15 cellular contexts compared by ENCODE assay signal in the genomic region with DNA sequence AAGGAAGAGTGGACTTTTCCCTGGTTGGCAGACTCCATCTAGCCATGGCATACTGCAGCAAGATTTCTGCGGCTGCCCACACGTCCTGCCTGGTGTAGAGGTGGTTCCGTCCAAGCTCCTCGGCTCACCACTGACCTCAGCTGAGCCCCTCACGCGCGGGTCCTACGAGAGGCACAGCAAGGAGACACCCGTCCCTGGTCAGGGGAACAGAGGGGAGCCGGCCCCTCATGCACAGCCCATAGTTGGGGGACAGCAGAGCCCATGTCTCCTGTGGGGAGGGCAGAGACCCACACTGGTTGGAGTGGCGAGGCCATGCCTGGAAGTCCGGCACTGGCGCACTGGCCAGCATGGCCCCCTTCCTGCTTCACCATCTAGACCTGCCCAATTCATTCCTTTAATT.
DNase-seq lines count a peak whose midpoint lies in the region; ATAC-seq and TF ChIP-seq lines count a peak whose summit lies in the region.
"Had no signal": no experiment of that assay in that cellular context is flagged by ENCODE, and none has a peak within 500 bp of the region (broad histone marks: within the 10 kb centered on the region; RNA-seq: fewer than 3 reads in every experiment).

No MANE protein-coding gene starts in this region.

- no peak for ATAC-seq in stimulated activated memory B cell treated with anti-CD40 and anti-IgM and Interleukin-4, amounts not matched to agents 10 μg/mL and 1 μg/mL and 100 μg/mL, for 72 hours
- ATAC-seq in HG03520 (IDR thresholded peaks at IDR 0.05; ENCODE audit: unreplicated experiment): no peak
- ATAC-seq: CD8-positive, alpha-beta T cell had no signal

- peak overlapping the region; percentile 96 for H3K27ac ChIP-seq in VCaP
- no peak overlapping the region for H3K27ac ChIP-seq in suprapubic skin

- peaks cover 2% of the 10 kb centered on the region for H3K27me3 Mint-ChIP-seq in neural crest cell (ENCODE audit: low read depth)
- H3K27me3 Mint-ChIP-seq in stimulated activated memory B cell treated with anti-CD40 and anti-IgM and Interleukin-4, amounts not matched to agents 10 μg/mL and 1 μg/mL and 100 μg/mL, for 72 hours: peaks cover 35% of the 10 kb centered on the region

- H3K4me3 Mint-ChIP-seq in neural crest cell: no peak overlapping the region
- no peak overlapping the region for H3K4me3 Mint-ChIP-seq in stimulated activated memory B cell treated with anti-CD40 and anti-IgM and Interleukin-4, amounts not matched to agents 10 μg/mL and 1 μg/mL and 100 μg/mL, for 72 hours
- H3K4me3 Mint-ChIP-seq: B cell; CD8-positive, alpha-beta T cell had no signal

- H3K4me1 ChIP-seq in suprapubic skin: peaks cover 13% of the 10 kb centered on the region
- H3K4me1 ChIP-seq: HAP-1 had no signal

- TF ChIP-seq CTCF in VCaP (conservative IDR thresholded peaks at IDR 0.05): no peak
- TF ChIP-seq CTCF in neural crest cell (conservative IDR thresholded peaks at IDR 0.05): no peak
- no peak for TF ChIP-seq CTCF in suprapubic skin (IDR thresholded peaks at IDR 0.05)

- peak overlapping the region; percentile 50 for H3K27ac Mint-ChIP-seq in neural crest cell (ENCODE audit: unreplicated experiment)
- H3K27ac Mint-ChIP-seq in stimulated activated memory B cell treated with anti-CD40 and anti-IgM and Interleukin-4, amounts not matched to agents 10 μg/mL and 1 μg/mL and 100 μg/mL, for 72 hours: no peak overlapping the region
- H3K27ac Mint-ChIP-seq: B cell; CD8-positive, alpha-beta T cell had no signal

- H3K36me3 ChIP-seq in suprapubic skin: no peaks in the 10 kb centered on the region
- H3K36me3 ChIP-seq: HAP-1 had no signal

- no peaks in the 10 kb centered on the region for H3K9me3 ChIP-seq in suprapubic skin
- H3K9me3 ChIP-seq: HAP-1 had no signal

- peaks cover 4% of the 10 kb centered on the region for H3K27me3 ChIP-seq in suprapubic skin

- no peaks in the 10 kb centered on the region for H3K9me3 Mint-ChIP-seq in neural crest cell
- H3K9me3 Mint-ChIP-seq in stimulated activated memory B cell treated with anti-CD40 and anti-IgM and Interleukin-4, amounts not matched to agents 10 μg/mL and 1 μg/mL and 100 μg/mL, for 72 hours: peaks cover 2% of the 10 kb centered on the region

- TF ChIP-seq EP300 in suprapubic skin (IDR thresholded peaks at IDR 0.05): no peak

- H3K36me3 Mint-ChIP-seq in neural crest cell (ENCODE audit: low read depth): no peaks in the 10 kb centered on the region
- no peaks in the 10 kb centered on the region for H3K36me3 Mint-ChIP-seq in stimulated activated memory B cell treated with anti-CD40 and anti-IgM and Interleukin-4, amounts not matched to agents 10 μg/mL and 1 μg/mL and 100 μg/mL, for 72 hours
- H3K36me3 Mint-ChIP-seq: CD8-positive, alpha-beta T cell had no signal

- TF ChIP-seq POLR2A in suprapubic skin (IDR thresholded peaks at IDR 0.05): no peak

- H3K4me1 Mint-ChIP-seq in neural crest cell: no peaks in the 10 kb centered on the region
- no peaks in the 10 kb centered on the region for H3K4me1 Mint-ChIP-seq in stimulated activated memory B cell treated with anti-CD40 and anti-IgM and Interleukin-4, amounts not matched to agents 10 μg/mL and 1 μg/mL and 100 μg/mL, for 72 hours
- H3K4me1 Mint-ChIP-seq: B cell had no signal

- DNase-seq in ecto neural progenitor cell (ENCODE audit: low spot score): peak; percentile 37
- DNase-seq in neural crest cell (ENCODE audit: low read depth, low spot score): no peak
- DNase-seq in suprapubic skin (ENCODE audit: low spot score in 2 of 2): peak; percentile 48 to 65
- DNase-seq in stimulated activated CD4-positive, alpha-beta T cell treated with anti-CD3 and anti-CD28 coated beads, Interleukin-4, amount 100 ng/mL, for 4 hours: no peak
- DNase-seq: CD8-positive, alpha-beta T cell; DMS79; NCI-H1417; NCI-H187 treated with DMSO at 0.1 percent for 48 hours; NCI-H526 treated with DMSO at 0.1 percent for 48 hours; SHP77 treated with DMSO at 0.1 percent for 48 hours had no signal

- no peak overlapping the region for H3K4me3 ChIP-seq in suprapubic skin
- H3K4me3 ChIP-seq: HAP-1 had no signal

- WGBS in suprapubic skin: 93% methylated on average over 13 of the region's 13 CpGs

Comparison
In these comparisons a context has a peak if more than half of its experiments do, and no peak if none do; other contexts are left out.
1. DNase-seq: peak in ecto neural progenitor cell (single experiment) and suprapubic skin (2 of 2); none in neural crest cell (single experiment) and stimulated activated CD4-positive, alpha-beta T cell treated with anti-CD3 and anti-CD28 coated beads, Interleukin-4, amount 100 ng/mL, for 4 hours (0 of 2).